Comparison of ENCODE assay signal across 8 cellular contexts in genomic region chr2:151409601-151410484, GRCh38. TPM values are rescaled to one million over a fixed set of nuclear protein-coding genes. Genes with fewer than 3 reads are reported as not detected.
A peak's percentile ranks its signal among the peaks of the same experiment; 100 is the strongest.
DNase-seq lines count a peak whose midpoint lies in the region; ATAC-seq and TF ChIP-seq lines count a peak whose summit lies in the region.

TSS of gene RIF1 (plus strand) at chr2:151409902. CDS start at chr2:151410424, 522 bp downstream.

- H3K9me3 Mint-ChIP-seq in GM23338 = peaks cover 13% of the 10 kb centered on the region; the same call in 2 of the 3 replicates
- no peaks in the 10 kb centered on the region for H3K9me3 Mint-ChIP-seq in activated T-helper 17 cell treated with anti-CD3 and anti-CD28 coated beads, Interleukin-2, amount 50 U/mL, for 72 hours
- no peaks in the 10 kb centered on the region for H3K9me3 Mint-ChIP-seq in natural killer cell treated with Interleukin-12 subunit alpha and Interleukin-12 subunit beta and Interleukin-15 and Interleukin-18, amount 100 ng/mL, for 72 hours

- H3K36me3 Mint-ChIP-seq in GM23338 (ENCODE audit: low read depth) = peaks cover 44% of the 10 kb centered on the region
- peaks cover 53% of the 10 kb centered on the region for H3K36me3 Mint-ChIP-seq in activated T-helper 17 cell treated with anti-CD3 and anti-CD28 coated beads, Interleukin-2, amount 50 U/mL, for 72 hours (ENCODE audit: low read depth)
- H3K36me3 Mint-ChIP-seq in natural killer cell treated with Interleukin-12 subunit alpha and Interleukin-12 subunit beta and Interleukin-15 and Interleukin-18, amount 100 ng/mL, for 72 hours = peaks cover 11% of the 10 kb centered on the region

- peak within 1 kb of the TSS; percentile 77 for H3K4me2 ChIP-seq in GM23338

- H3K36me3 ChIP-seq in GM23338 (ENCODE audit: insufficient read depth) = peaks cover 28% of the 10 kb centered on the region; the same call in 1 of the 2 replicates

- H3K4me3 Mint-ChIP-seq in GM23338 = peak within 1 kb of the TSS; percentile 96
- H3K4me3 Mint-ChIP-seq in activated T-helper 17 cell treated with anti-CD3 and anti-CD28 coated beads, Interleukin-2, amount 50 U/mL, for 72 hours = peak within 1 kb of the TSS; percentile 99
- peak within 1 kb of the TSS; percentile 97 for H3K4me3 Mint-ChIP-seq in natural killer cell treated with Interleukin-12 subunit alpha and Interleukin-12 subunit beta and Interleukin-15 and Interleukin-18, amount 100 ng/mL, for 72 hours

- H4K20me1 ChIP-seq in GM23338 (replicated peaks; ENCODE audit: insufficient read depth) = peaks cover 21% of the 10 kb centered on the region

- peak within 1 kb of the TSS; percentile 96 for H3K4me3 ChIP-seq in GM23338

- TF ChIP-seq CTCF in GM23338 (conservative IDR thresholded peaks at IDR 0.05; ENCODE audit: low read depth in 2 of 2) = peak; percentile 38 to 46
- TF ChIP-seq CTCF in RWPE1 (conservative IDR thresholded peaks at IDR 0.05; ENCODE audit: low read depth) = peak; percentile 54

- no peaks in the 10 kb centered on the region for H3F3A ChIP-seq in GM23338 (replicated peaks; ENCODE audit: low read depth)

- H3K79me2 ChIP-seq in GM23338 (replicated peaks; ENCODE audit: insufficient read depth) = peaks cover 50% of the 10 kb centered on the region

- CTCF ChIA-PET in RWPE1 (lab: Yijun Ruan, JAX) = interaction anchor here (0.5 to 1.2 kb wide), 11 partner anchors 9 to 1745 kb away, joined by 3 to 7 read pairs (median 4); no protein-coding TSS in a partner anchor

- H3K27me3 ChIP-seq in GM23338 (ENCODE audit: insufficient read depth) = no peaks in the 10 kb centered on the region

- H3K27ac Mint-ChIP-seq in GM23338 = peak within 1 kb of the TSS; percentile 95
- H3K27ac Mint-ChIP-seq in activated T-helper 17 cell treated with anti-CD3 and anti-CD28 coated beads, Interleukin-2, amount 50 U/mL, for 72 hours = peak within 1 kb of the TSS; percentile 95
- H3K27ac Mint-ChIP-seq in natural killer cell treated with Interleukin-12 subunit alpha and Interleukin-12 subunit beta and Interleukin-15 and Interleukin-18, amount 100 ng/mL, for 72 hours = peak within 1 kb of the TSS; percentile 87 to 96

- no peak within 1 kb of the TSS for H2AFZ ChIP-seq in GM23338

- H3K27me3 Mint-ChIP-seq in GM23338 (ENCODE audit: insufficient read depth, low read depth, poor library complexity) = peaks cover 10% of the 10 kb centered on the region
- H3K27me3 Mint-ChIP-seq in activated T-helper 17 cell treated with anti-CD3 and anti-CD28 coated beads, Interleukin-2, amount 50 U/mL, for 72 hours = no peaks in the 10 kb centered on the region
- no peaks in the 10 kb centered on the region for H3K27me3 Mint-ChIP-seq in natural killer cell treated with Interleukin-12 subunit alpha and Interleukin-12 subunit beta and Interleukin-15 and Interleukin-18, amount 100 ng/mL, for 72 hours

- H3K4me1 ChIP-seq in GM23338 (ENCODE audit: insufficient read depth) = no peaks in the 10 kb centered on the region

- H3K27ac ChIP-seq in GM23338 (ENCODE audit: low read depth) (peak within 1 kb of the TSS; percentile 94), RWPE1 (peak within 1 kb of the TSS; percentile 90)

- peaks cover 15% of the 10 kb centered on the region for H3K4me1 Mint-ChIP-seq in GM23338
- peaks cover 5% of the 10 kb centered on the region for H3K4me1 Mint-ChIP-seq in activated T-helper 17 cell treated with anti-CD3 and anti-CD28 coated beads, Interleukin-2, amount 50 U/mL, for 72 hours
- H3K4me1 Mint-ChIP-seq in natural killer cell treated with Interleukin-12 subunit alpha and Interleukin-12 subunit beta and Interleukin-15 and Interleukin-18, amount 100 ng/mL, for 72 hours (ENCODE audit: low read depth in 2 of 2) = peaks cover 14 to 15% of the 10 kb centered on the region in 2 donors

- POLR2A ChIA-PET in RWPE1 (lab: Yijun Ruan, JAX; ENCODE audit: low non-redundant PET) = interaction anchor here (0.6 kb wide), 1 partner anchor 89 kb away, joined by 4 read pairs; no protein-coding TSS in a partner anchor

- no peaks in the 10 kb centered on the region for H3K9me2 ChIP-seq in GM23338 (ENCODE audit: insufficient read depth)

- peak; percentile 99 for DNase-seq in ELF-1 (ENCODE audit: low read depth, low spot score)
- DNase-seq in GM23338 (ENCODE audit: low spot score) = peak; percentile 99
- DNase-seq in LHCN-M2 (ENCODE audit: low read depth) = peak; percentile 92
- DNase-seq in RWPE1 (ENCODE audit: low spot score) = peak; percentile 94
- DNase-seq in fibroblast of peridontal ligament (ENCODE audit: extremely low read depth) = peak; percentile 89
- DNase-seq in natural killer cell treated with Interleukin-12 subunit alpha and Interleukin-12 subunit beta and Interleukin-15 and Interleukin-18, amount 100 ng/mL, for 72 hours (ENCODE audit: low spot score) = peak; percentile 87
- DNase-seq in stimulated activated naive CD8-positive, alpha-beta T cell treated with anti-CD3 and anti-CD28 coated beads, Interleukin-15, Interleukin-2, amounts not matched to agents 100 U/mL and 50 U/mL, for 24 hours = peak; percentile 85

- peak; percentile 91 for ATAC-seq in GM23338
- ATAC-seq in activated T-helper 17 cell treated with anti-CD3 and anti-CD28 coated beads, Interleukin-2, amount 50 U/mL, for 72 hours (replicated peaks) = peak; percentile 96
- peak; percentile 95 to 96 for ATAC-seq in natural killer cell treated with Interleukin-12 subunit alpha and Interleukin-12 subunit beta and Interleukin-15 and Interleukin-18, amount 100 ng/mL, for 72 hours
- peak; percentile 95 for ATAC-seq in stimulated activated naive CD8-positive, alpha-beta T cell treated with anti-CD3 and anti-CD28 coated beads, Interleukin-15, Interleukin-2, amounts not matched to agents 100 U/mL and 50 U/mL, for 24 hours

TF ChIP-seq in GM23338, 12 proteins besides CTCF, POLR2A, EP300 and RAD21 (continues in another document):
- peak; percentile 84 for TF ChIP-seq CREB1 (CRISPR knock-in tag; IDR thresholded peaks at IDR 0.05; ENCODE audit: low read depth)
- no peak for TF ChIP-seq ZNF114 (CRISPR knock-in tag; IDR thresholded peaks at IDR 0.05)
- no peak for TF ChIP-seq ZNF462 (CRISPR knock-in tag; IDR thresholded peaks at IDR 0.05)
- TF ChIP-seq POLR2AphosphoS5 (IDR thresholded peaks at IDR 0.05; ENCODE audit: low read depth) = peak; percentile 90

RNA-seq across cellular contexts. Expression of gene RIF1, which starts in this region (rescaled TPM):
- 113 and 134 TPM in 2 replicates for total RNA-seq in GM23338 (2014; rRNA removed; shearing (Covaris generic))
- polyA plus RNA-seq in GM23338 (2016; fragmentation: Nextera tagmentation; extraction: Ambion mirVana) = 50.6 and 68.5 TPM in 2 replicates
- total RNA-seq in LHCN-M2 (2014; rRNA removed) = 37.4 and 45.1 TPM in 2 replicates
- polyA plus RNA-seq in LHCN-M2 (2012) = 3.6 TPM
- 10 to 100 TPM; 62.3 to 75.9 TPM for total RNA-seq in activated T-helper 17 cell treated with anti-CD3 and anti-CD28 coated beads, Interleukin-2, amount 50 U/mL, for 72 hours
- total RNA-seq in natural killer cell treated with Interleukin-12 subunit alpha and Interleukin-12 subunit beta and Interleukin-15 and Interleukin-18, amount 100 ng/mL, for 72 hours = 10 to 100 TPM; 68.1 to 83.7 TPM

Comparison
In these comparisons a context has a peak if more than half of its experiments do, and no peak if none do; other contexts are left out.
1. Peak in every context shown above with its lines: DNase-seq, ATAC-seq, H3K4me3 ChIP-seq and H3K27ac ChIP-seq.